ENCODE assay signal across 1 cellular context in genomic region chr1:114368560-114369255, GRCh38.
TF ChIP-seq lines count a peak whose summit lies in the region.

No MANE protein-coding gene starts in this region.

TF ChIP-seq in H1, 55 proteins besides CTCF, POLR2A, EP300 and RAD21:
- TF ChIP-seq RNF2 (IDR thresholded peaks at IDR 0.05; ENCODE audit: borderline replicate concordance, low read depth, low read length, missing control alignments, poor library complexity, severe bottlenecking) (no peak), USF2 (IDR thresholded peaks at IDR 0.05; ENCODE audit: low read length) (no peak), SUZ12 (IDR thresholded peaks at IDR 0.05; ENCODE audit: low read length) (no peak), CHD7 (IDR thresholded peaks at IDR 0.05; ENCODE audit: insufficient replicate concordance, low read length) (no peak), NANOG (IDR thresholded peaks at IDR 0.05; ENCODE audit: insufficient read depth, low read depth, low read length, poor library complexity, severe bottlenecking) (no peak), PHF8 (conservative IDR thresholded peaks at IDR 0.05; ENCODE audit: low read depth, low read length) (no peak), SIRT6 (IDR thresholded peaks at IDR 0.05; ENCODE audit: low read length) (no peak), SAP30 (IDR thresholded peaks at IDR 0.05; ENCODE audit: insufficient read depth, insufficient replicate concordance, low read length) (no peak), POU5F1 (IDR thresholded peaks at IDR 0.05; ENCODE audit: low read depth, low read length) (no peak), HDAC2 (IDR thresholded peaks at IDR 0.05; ENCODE audit: borderline replicate concordance in 1 of 2, low read depth in 2 of 2, low read length in 2 of 2) (no peak), KDM5A (IDR thresholded peaks at IDR 0.05; ENCODE audit: low read length) (no peak), KDM4A (IDR thresholded peaks at IDR 0.05; ENCODE audit: low read depth, low read length, severe bottlenecking) (no peak), CBX8 (IDR thresholded peaks at IDR 0.05; ENCODE audit: borderline replicate concordance, low read depth, low read length) (no peak), TAF7 (optimal IDR thresholded peaks at IDR 0.05; ENCODE audit: borderline replicate concordance, low read depth, low read length) (no peak), MAX (IDR thresholded peaks at IDR 0.05) (no peak), KDM1A (IDR thresholded peaks at IDR 0.05; ENCODE audit: borderline replicate concordance, low read length) (no peak), BACH1 (IDR thresholded peaks at IDR 0.05; ENCODE audit: low read length) (no peak), JUND (IDR thresholded peaks at IDR 0.05; ENCODE audit: low read length) (no peak), CTBP2 (IDR thresholded peaks at IDR 0.05; ENCODE audit: borderline replicate concordance, insufficient read depth, insufficient read length, low read length) (no peak), ATF2 (IDR thresholded peaks at IDR 0.05; ENCODE audit: low read length) (no peak)
